In the genomic region with DNA sequence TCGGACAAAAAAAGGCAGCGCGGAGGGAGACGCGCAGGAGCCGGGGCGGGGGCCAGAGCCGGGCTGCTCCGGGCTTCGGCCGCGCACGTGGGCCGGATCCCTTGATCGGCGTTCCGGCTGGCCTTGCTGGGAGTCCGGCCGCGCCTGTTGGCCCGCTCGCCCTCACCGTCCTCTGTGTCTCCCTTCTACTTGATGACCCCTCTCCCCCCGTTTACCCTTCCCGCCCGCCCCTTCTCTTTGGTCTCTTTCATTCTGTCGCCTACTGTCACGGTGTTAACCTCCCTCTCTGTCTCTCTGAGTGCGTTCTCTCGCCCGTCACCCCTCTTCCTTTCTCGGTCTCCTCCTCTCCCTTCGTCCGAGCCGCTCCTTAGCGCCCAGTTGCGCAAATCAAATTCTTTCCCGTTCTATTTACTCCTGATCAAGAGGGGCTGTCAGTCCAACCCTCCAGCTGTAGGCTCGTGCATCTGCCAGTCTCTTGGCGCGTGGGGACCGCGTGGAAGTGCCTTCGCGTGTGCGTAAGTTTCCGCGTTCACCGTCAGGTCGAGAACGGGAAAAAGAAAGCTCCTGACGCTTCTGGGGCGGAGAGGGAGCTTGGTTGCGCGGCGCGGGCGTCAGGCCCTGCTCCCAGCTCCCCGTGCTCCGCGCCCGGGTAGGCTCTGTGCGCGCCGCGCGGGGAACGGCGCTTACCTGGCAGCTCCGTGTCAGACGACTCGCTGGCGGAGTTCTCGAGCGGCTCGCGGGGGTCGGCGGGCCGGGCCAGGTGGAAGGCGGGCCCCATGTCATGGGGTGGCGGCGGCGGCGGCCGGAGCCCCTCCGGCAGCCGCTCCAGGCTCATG, we compare ENCODE assay signal across 8 cellular contexts. TPM values are rescaled to one million over a fixed set of nuclear protein-coding genes. Genes with fewer than 3 reads are reported as not detected.
DNase-seq lines count a peak whose midpoint lies in the region; ATAC-seq, FAIRE-seq and TF ChIP-seq lines count a peak whose summit lies in the region.

No MANE protein-coding gene starts in this region.

- H3K9me3 ChIP-seq in AG04450 (ENCODE audit: control insufficient read depth, insufficient read depth, low read length) (peaks cover 24% of the 10 kb centered on the region), OCI-LY7 (ENCODE audit: low read length) (no peaks in the 10 kb centered on the region), neural cell (ENCODE audit: low read length) (no peaks in the 10 kb centered on the region)

- peak overlapping the region; percentile 89 for H3K4me3 ChIP-seq in AG04450 (ENCODE audit: low read depth, low read length)
- peak overlapping the region; percentile 84 for H3K4me3 ChIP-seq in OCI-LY7 (ENCODE audit: low read depth, low read length, poor library complexity, severe bottlenecking)
- peak overlapping the region; percentile 39 for H3K4me3 ChIP-seq in neural cell (ENCODE audit: low read length)

- peak overlapping the region; percentile 49 to 67 for H3K4me3 Mint-ChIP-seq in effector memory CD8-positive, alpha-beta T cell

- H3K9me2 ChIP-seq in OCI-LY7 (ENCODE audit: insufficient read depth, low read length) = no peaks in the 10 kb centered on the region
- H3K9me2 ChIP-seq in neural cell (ENCODE audit: insufficient read depth, low read length) = no peaks in the 10 kb centered on the region

- H3K27me3 ChIP-seq in AG04450 (ENCODE audit: control insufficient read depth, insufficient read depth, low read length) (peaks cover 25% of the 10 kb centered on the region), neural cell (ENCODE audit: insufficient read depth, low read depth, low read length) (peaks cover 98% of the 10 kb centered on the region)

- TF ChIP-seq POLR2A in GM12892 (IDR thresholded peaks at IDR 0.05; ENCODE audit: low read depth, low read length) = no peak

- peak overlapping the region; percentile 98 for H3K4me2 ChIP-seq in OCI-LY7 (ENCODE audit: low read length)
- H3K4me2 ChIP-seq in neural cell (ENCODE audit: low read length) = no peak overlapping the region

- H2AFZ ChIP-seq in OCI-LY7 (ENCODE audit: low read length) = peak overlapping the region; percentile 1; the same call in 1 of the 2 replicates
- H2AFZ ChIP-seq in neural cell (ENCODE audit: low read depth, low read length) = no peak overlapping the region

- no peaks in the 10 kb centered on the region for H3K36me3 Mint-ChIP-seq in effector memory CD8-positive, alpha-beta T cell (ENCODE audit: insufficient read depth)

- BruUV-seq in OCI-LY7 (replicated peaks; lab: Mats Ljungman, UMichigan) = no TSS peak

- peaks cover 16% of the 10 kb centered on the region; the same call in 1 of the 2 replicates for H4K20me1 ChIP-seq in OCI-LY7 (ENCODE audit: insufficient read depth, low read length)
- H4K20me1 ChIP-seq in neural cell (ENCODE audit: insufficient read depth) = no peaks in the 10 kb centered on the region

- no peaks in the 10 kb centered on the region for H3F3A ChIP-seq in neural cell (ENCODE audit: insufficient read depth, low read length, poor library complexity, severe bottlenecking)

- no peak overlapping the region for H3K27ac Mint-ChIP-seq in effector memory CD8-positive, alpha-beta T cell

- no peak for TF ChIP-seq CTCF in AG04450 (IDR thresholded peaks at IDR 0.05; ENCODE audit: low read depth, low read length)
- TF ChIP-seq CTCF in OCI-LY7 (conservative IDR thresholded peaks at IDR 0.05; ENCODE audit: low read length) = no peak
- no peak for TF ChIP-seq CTCF in neural cell (IDR thresholded peaks at IDR 0.05; ENCODE audit: poor library complexity, severe bottlenecking)

- H3K27ac ChIP-seq in AG04450 (ENCODE audit: low read depth, low read length) (peak overlapping the region; percentile 61), OCI-LY7 (ENCODE audit: low read depth, low read length, poor library complexity, severe bottlenecking) (peak overlapping the region; percentile 66), neural cell (ENCODE audit: low read length) (no peak overlapping the region)

- intact Hi-C loops in OCI-LY7 (cut with micrococcal nuclease; ENCODE audit: unreplicated experiment) = loop anchor here (1.0 to 10.0 kb wide), 6 partner anchors 20 to 2001 kb away; a partner anchor contains a TSS

- no peaks in the 10 kb centered on the region for H3K9me3 Mint-ChIP-seq in effector memory CD8-positive, alpha-beta T cell

- CTCF ChIA-PET in AG04450 (lab: Charles Lee) (interaction anchor here (0.6 kb wide), 1 partner anchor 156 kb away, joined by 3 read pairs; no protein-coding TSS in a partner anchor), OCI-LY7 (lab: Charles Lee; ENCODE audit: unreplicated experiment) (no interaction called here)

- TF ChIP-seq EP300 in neural cell (conservative IDR thresholded peaks at IDR 0.05; ENCODE audit: poor library complexity, severe bottlenecking) = no peak

- no peak overlapping the region for H3K9ac ChIP-seq in neural cell (ENCODE audit: low read length)

- H3K4me1 ChIP-seq in OCI-LY7 (ENCODE audit: insufficient read depth, low read length, poor library complexity, severe bottlenecking) = peaks cover 47% of the 10 kb centered on the region

- POLR2A ChIA-PET in AG04450 (lab: Yijun Ruan, JAX) = interaction anchor here (0.6 to 2.9 kb wide), 8 partner anchors 9 to 231 kb away, joined by 3 to 27 read pairs (median 4); a partner anchor contains a TSS
- POLR2A ChIA-PET in OCI-LY7 (lab: Charles Lee) = interaction anchor here (0.5 to 3.1 kb wide), 10 partner anchors 10 to 146 kb away, joined by 3 to 13 read pairs (median 3); no protein-coding TSS in a partner anchor

- ATAC-seq in effector memory CD8-positive, alpha-beta T cell (replicated peaks) = no peak
- no peak for ATAC-seq in HG03280 (IDR thresholded peaks at IDR 0.05; ENCODE audit: unreplicated experiment)
- ATAC-seq in GM19395 (IDR thresholded peaks at IDR 0.05; ENCODE audit: unreplicated experiment) = no peak
- ATAC-seq in GM21529 (IDR thresholded peaks at IDR 0.05; ENCODE audit: unreplicated experiment) = no peak

- DNase-seq in AG04450 (ENCODE audit: low read depth, low spot score) (peak; percentile 10), GM12892 (ENCODE audit: insufficient read length) (no peak), OCI-LY7 (ENCODE audit: low spot score) (peak; percentile 62)
- DNase-seq in effector memory CD8-positive, alpha-beta T cell = no peak

- peaks cover 12 to 24% of the 10 kb centered on the region in 2 donors for H3K4me1 Mint-ChIP-seq in effector memory CD8-positive, alpha-beta T cell (ENCODE audit: low read depth in 2 of 2)

- peaks cover 42% of the 10 kb centered on the region for H3K36me3 ChIP-seq in OCI-LY7 (ENCODE audit: insufficient read depth, low read length)
- no peaks in the 10 kb centered on the region for H3K36me3 ChIP-seq in neural cell (ENCODE audit: insufficient read depth, low read length)

- H3K79me2 ChIP-seq in OCI-LY7 (ENCODE audit: insufficient read depth, low read depth, low read length) (peaks cover 56% of the 10 kb centered on the region), neural cell (replicated peaks; ENCODE audit: insufficient read depth, low read length) (no peaks in the 10 kb centered on the region)

- TF ChIP-seq RAD21 in neural cell (conservative IDR thresholded peaks at IDR 0.05) = no peak

- peaks cover 81 to 94% of the 10 kb centered on the region in 2 donors for H3K27me3 Mint-ChIP-seq in effector memory CD8-positive, alpha-beta T cell

- FAIRE-seq in GM12892 (lab: Jason Lieb, UNC) = peak; percentile 14

TF ChIP-seq in neural cell, 6 proteins besides CTCF, POLR2A, EP300 and RAD21:
- TF ChIP-seq EZH2 (IDR thresholded peaks at IDR 0.05; ENCODE audit: borderline replicate concordance, insufficient read depth, low read length, poor library complexity, severe bottlenecking) (peak; percentile 93), SMC3 (conservative IDR thresholded peaks at IDR 0.05; ENCODE audit: poor library complexity) (no peak), TAF1 (IDR thresholded peaks at IDR 0.05; ENCODE audit: low read depth) (no peak), MXI1 (conservative IDR thresholded peaks at IDR 0.05; ENCODE audit: poor library complexity, severe bottlenecking) (peak; percentile 24), POLR2AphosphoS5 (IDR thresholded peaks at IDR 0.05) (peak; percentile 74)
- TF ChIP-seq, protein P1, sequence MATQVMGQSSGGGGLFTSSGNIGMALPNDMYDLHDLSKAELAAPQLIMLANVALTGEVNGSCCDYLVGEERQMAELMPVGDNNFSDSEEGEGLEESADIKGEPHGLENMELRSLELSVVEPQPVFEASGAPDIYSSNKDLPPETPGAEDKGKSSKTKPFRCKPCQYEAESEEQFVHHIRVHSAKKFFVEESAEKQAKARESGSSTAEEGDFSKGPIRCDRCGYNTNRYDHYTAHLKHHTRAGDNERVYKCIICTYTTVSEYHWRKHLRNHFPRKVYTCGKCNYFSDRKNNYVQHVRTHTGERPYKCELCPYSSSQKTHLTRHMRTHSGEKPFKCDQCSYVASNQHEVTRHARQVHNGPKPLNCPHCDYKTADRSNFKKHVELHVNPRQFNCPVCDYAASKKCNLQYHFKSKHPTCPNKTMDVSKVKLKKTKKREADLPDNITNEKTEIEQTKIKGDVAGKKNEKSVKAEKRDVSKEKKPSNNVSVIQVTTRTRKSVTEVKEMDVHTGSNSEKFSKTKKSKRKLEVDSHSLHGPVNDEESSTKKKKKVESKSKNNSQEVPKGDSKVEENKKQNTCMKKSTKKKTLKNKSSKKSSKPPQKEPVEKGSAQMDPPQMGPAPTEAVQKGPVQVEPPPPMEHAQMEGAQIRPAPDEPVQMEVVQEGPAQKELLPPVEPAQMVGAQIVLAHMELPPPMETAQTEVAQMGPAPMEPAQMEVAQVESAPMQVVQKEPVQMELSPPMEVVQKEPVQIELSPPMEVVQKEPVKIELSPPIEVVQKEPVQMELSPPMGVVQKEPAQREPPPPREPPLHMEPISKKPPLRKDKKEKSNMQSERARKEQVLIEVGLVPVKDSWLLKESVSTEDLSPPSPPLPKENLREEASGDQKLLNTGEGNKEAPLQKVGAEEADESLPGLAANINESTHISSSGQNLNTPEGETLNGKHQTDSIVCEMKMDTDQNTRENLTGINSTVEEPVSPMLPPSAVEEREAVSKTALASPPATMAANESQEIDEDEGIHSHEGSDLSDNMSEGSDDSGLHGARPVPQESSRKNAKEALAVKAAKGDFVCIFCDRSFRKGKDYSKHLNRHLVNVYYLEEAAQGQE (IDR thresholded peaks at IDR 0.05; ENCODE audit: borderline replicate concordance) = no peak

RNA-seq across cellular contexts. Expression of a gene that starts 0.8 kb away (rescaled TPM):
- 72.1 and 102 TPM in 2 replicates for polyA plus RNA-seq in AG04450 (2011; rRNA removed)
- polyA minus RNA-seq in AG04450 (2011; rRNA and poly(A)+ RNA removed) = 21.7 and 24.2 TPM in 2 replicates
- 0.34 TPM for polyA plus RNA-seq in GM12892 (2012; ENCODE audit: missing spikeins)
- total RNA-seq in OCI-LY7 (2014; rRNA removed; shearing (Covaris generic)) = 55.3 and 56.3 TPM in 2 replicates
- total RNA-seq in OCI-LY7 (2022) = 66.8 and 76.4 TPM in 2 replicates
- 1.9 TPM in 1 of 2 replicates, not detected in the other for polyA plus RNA-seq in neural cell
- not detected in 2 replicates for polyA minus RNA-seq in neural cell

Comparison
In these comparisons a context has a peak if more than half of its experiments do, and no peak if none do; other contexts are left out.
1. DNase-seq: peak in AG04450 (single experiment) and OCI-LY7 (single experiment); none in GM12892 (single experiment) and effector memory CD8-positive, alpha-beta T cell (0 of 3).
2. H3K4me3 ChIP-seq: peak in every context shown above with its lines; median percentile 89 in AG04450; 84 in OCI-LY7; 39 in neural cell.
3. RNA of a gene that starts 0.8 kb away (polyA plus RNA-seq): 72.1 to 102 TPM in AG04450; 1.9 TPM in neural cell; every median in the first group is over 10 times any median in the second.